ENCODE assay signal across 1 cellular context in genomic region chr17:48195910-48196309, GRCh38.
TF ChIP-seq lines count a peak whose summit lies in the region.

No MANE protein-coding gene starts in this region.

TF ChIP-seq in K562, 482 proteins besides CTCF, POLR2A, EP300 and RAD21 (continued from another document):
- TF ChIP-seq ZBTB26 (CRISPR knock-in tag; IDR thresholded peaks at IDR 0.05) (no peak), E2F1 (CRISPR knock-in tag; IDR thresholded peaks at IDR 0.05) (no peak), ADNP (tag; IDR thresholded peaks at IDR 0.05) (peak; percentile 65; the same call in 1 of the 2 replicates), SMARCA5 (IDR thresholded peaks at IDR 0.05) (peak; percentile 58; the same call in 1 of the 2 replicates), ZNF253 (CRISPR knock-in tag; conservative IDR thresholded peaks at IDR 0.05) (no peak), FOXJ2 (tag; IDR thresholded peaks at IDR 0.05) (no peak), PTTG1 (tag; IDR thresholded peaks at IDR 0.05; ENCODE audit: low read depth) (no peak), ZFP30 (CRISPR knock-in tag; IDR thresholded peaks at IDR 0.05; ENCODE audit: borderline replicate concordance) (no peak), ZNF408 (CRISPR knock-in tag; IDR thresholded peaks at IDR 0.05; ENCODE audit: low read depth) (no peak), MECOM (CRISPR knock-in tag; IDR thresholded peaks at IDR 0.05) (no peak), RBM15 (IDR thresholded peaks at IDR 0.05; ENCODE audit: insufficient read depth, low read length) (no peak), PHB2 (IDR thresholded peaks at IDR 0.05; ENCODE audit: low read depth) (no peak), NFIX (CRISPR knock-in tag; IDR thresholded peaks at IDR 0.05; ENCODE audit: low read depth) (no peak), TAF9B (IDR thresholded peaks at IDR 0.05; ENCODE audit: partially characterized antibody) (no peak), ZNF561 (CRISPR knock-in tag; conservative IDR thresholded peaks at IDR 0.05) (no peak), MCM3 (IDR thresholded peaks at IDR 0.05) (no peak), CTCFL (IDR thresholded peaks at IDR 0.05; ENCODE audit: borderline replicate concordance, insufficient read depth, low read depth, low read length, poor library complexity, severe bottlenecking) (no peak), MTA3 (IDR thresholded peaks at IDR 0.05; ENCODE audit: borderline replicate concordance) (no peak), KDM1A (IDR thresholded peaks at IDR 0.05) (peak in 1 of 2 experiments; percentile 36; a peak in 1 of 4 replicates), MNT (conservative IDR thresholded peaks at IDR 0.05) (no peak), ARHGAP35 (IDR thresholded peaks at IDR 0.05; ENCODE audit: partially characterized antibody) (no peak), BCOR (IDR thresholded peaks at IDR 0.05) (peak; percentile 78; the same call in 1 of the 2 replicates)
TF ChIP-seq in K562: peak in this region for 6.
